Comparison of ENCODE assay signal across 22 cellular contexts in genomic region chr2:55029098-55029497, GRCh38. TPM values are rescaled to one million over a fixed set of nuclear protein-coding genes. Genes with fewer than 3 reads are reported as not detected.
DNase-seq lines count a peak whose midpoint lies in the region; ATAC-seq and TF ChIP-seq lines count a peak whose summit lies in the region.
"Had no signal": no experiment of that assay in that cellular context is flagged by ENCODE, and none has a peak within 500 bp of the region (broad histone marks: within the 10 kb centered on the region; RNA-seq: fewer than 3 reads in every experiment).

No MANE protein-coding gene starts in this region.

- no peaks in the 10 kb centered on the region for H3K27me3 ChIP-seq in CD4-positive, alpha-beta T cell (ENCODE audit: control insufficient read depth, insufficient read depth, low read length)
- H3K27me3 ChIP-seq in Karpas-422 (ENCODE audit: low read length) (no peaks in the 10 kb centered on the region), endodermal cell (ENCODE audit: control insufficient read depth, insufficient read depth, low read length, poor library complexity, severe bottlenecking) (no peaks in the 10 kb centered on the region), smooth muscle cell (ENCODE audit: low read depth) (no peaks in the 10 kb centered on the region), mammary epithelial cell (ENCODE audit: insufficient read depth, low read length) (no peaks in the 10 kb centered on the region)
- H3K27me3 ChIP-seq: MG63 had no signal

- H3K27ac ChIP-seq in CD4-positive, alpha-beta T cell (ENCODE audit: low read depth, low read length), result no peak overlapping the region
- H3K27ac ChIP-seq in Karpas-422 (ENCODE audit: low read length) (peak overlapping the region; percentile 87; the same call in 1 of the 2 replicates), endodermal cell (ENCODE audit: low read depth, low read length) (no peak overlapping the region), smooth muscle cell (ENCODE audit: low read depth) (peak overlapping the region; percentile 29), mammary epithelial cell (ENCODE audit: insufficient read depth, low read depth, low read length) (no peak overlapping the region)
- H3K27ac ChIP-seq: GM23248 had no signal

- H3K9me2 ChIP-seq in Karpas-422 (replicated peaks; ENCODE audit: insufficient read depth, low read length), result no peaks in the 10 kb centered on the region

- H3K4me3 Mint-ChIP-seq in CD4-positive, alpha-beta T cell, result no peak overlapping the region
- no peak overlapping the region for H3K4me3 Mint-ChIP-seq in endodermal cell

- DNase-seq in CD4-positive, alpha-beta T cell, result no peak
- DNase-seq in Karpas-422, result no peak
- DNase-seq in endodermal cell, result no peak
- no peak for DNase-seq in smooth muscle cell (lab: John Stamatoyannopoulos, UW; ENCODE audit: unreplicated experiment)
- no peak for DNase-seq in mammary epithelial cell
- no peak for DNase-seq in Right ventricle myocardium inferior (ENCODE audit: missing footprints)
- DNase-seq: Calu3; CD8-positive, alpha-beta memory T cell; DMS153; GM23248; MG63; NCI-H1417; NCI-H1694 treated with DMSO at 0.1 percent for 48 hours; NCI-H2081 treated with DMSO at 0.1 percent for 48 hours; NCI-H446; NCI-H526 treated with DMSO at 0.1 percent for 48 hours; OCI-M1; RPMI8226; SHP77 treated with DMSO at 0.1 percent for 48 hours had no signal

- H3F3A ChIP-seq in smooth muscle cell (ENCODE audit: low read depth), result peaks cover 26% of the 10 kb centered on the region

- dilution Hi-C loops in mammary epithelial cell (cut with HindIII; ENCODE audit: low sequenced_read_pairs), result loop anchor here (5.0 kb wide), 1 partner anchor 143 kb away; no protein-coding TSS in a partner anchor

- H3K79me2 ChIP-seq in Karpas-422 (ENCODE audit: low read length) (peaks cover 99% of the 10 kb centered on the region), smooth muscle cell (ENCODE audit: low read depth) (peaks cover 100% of the 10 kb centered on the region), mammary epithelial cell (ENCODE audit: insufficient read depth, low read length) (peaks cover 100% of the 10 kb centered on the region)

- intact Hi-C loops in CD4-positive, alpha-beta T cell (cut with DNase I, micrococcal nuclease), result no loop called here
- intact Hi-C loops in mammary epithelial cell (cut with micrococcal nuclease), result no loop called here
- intact Hi-C loops in Right ventricle myocardium inferior (cut with DNase I), result no loop called here

- peak overlapping the region; percentile 71 for H3K4me2 ChIP-seq in Karpas-422 (ENCODE audit: low read depth, low read length, poor library complexity, severe bottlenecking)
- no peak overlapping the region for H3K4me2 ChIP-seq in smooth muscle cell
- H3K4me2 ChIP-seq in mammary epithelial cell (ENCODE audit: insufficient read depth, low read depth, low read length), result no peak overlapping the region

- POLR2A ChIA-PET in CD4-positive, alpha-beta T cell (lab: Charles Lee), result interaction anchor here (1.5 to 3.2 kb wide), 3 partner anchors 19 to 21 kb away, joined by 4 to 21 read pairs (median 5); partner anchors contain the start of gene RTN4

- no TSS peak for BruUV-seq in mammary epithelial cell (replicated peaks; lab: Mats Ljungman, UMichigan)

- H3K4me1 Mint-ChIP-seq in CD4-positive, alpha-beta T cell (ENCODE audit: low read depth), result peaks cover 36% of the 10 kb centered on the region
- peaks cover 15% of the 10 kb centered on the region for H3K4me1 Mint-ChIP-seq in endodermal cell

- in situ Hi-C loops in mammary epithelial cell (cut with MboI; ENCODE audit: low sequenced_read_pairs in 2 of 2), result no loop called here

- CTCF ChIA-PET in CD4-positive, alpha-beta T cell (lab: Charles Lee), result no interaction called here
- CTCF ChIA-PET in mammary epithelial cell (lab: Charles Lee; ENCODE audit: low non-redundant PET), result no interaction called here

- H3K36me3 ChIP-seq in Karpas-422 (ENCODE audit: insufficient read depth, low read length) (no peaks in the 10 kb centered on the region), endodermal cell (ENCODE audit: control insufficient read depth, insufficient read depth, low read length) (peaks cover 26% of the 10 kb centered on the region), smooth muscle cell (ENCODE audit: low read depth) (no peaks in the 10 kb centered on the region), mammary epithelial cell (ENCODE audit: insufficient read depth, low read length) (peaks cover 4% of the 10 kb centered on the region)

- H3K4me1 ChIP-seq in Karpas-422 (ENCODE audit: low read length) (peaks cover 87% of the 10 kb centered on the region), endodermal cell (ENCODE audit: control insufficient read depth, insufficient read depth, low read length) (peaks cover 7% of the 10 kb centered on the region), smooth muscle cell (ENCODE audit: low read depth) (peaks cover 5% of the 10 kb centered on the region), mammary epithelial cell (ENCODE audit: insufficient read depth, low read length) (peaks cover 23% of the 10 kb centered on the region)

- no peak overlapping the region for H3K4me3 ChIP-seq in Karpas-422 (ENCODE audit: low read length)
- H3K4me3 ChIP-seq in endodermal cell (ENCODE audit: low read length), result no peak overlapping the region
- no peak overlapping the region for H3K4me3 ChIP-seq in smooth muscle cell
- no peak overlapping the region for H3K4me3 ChIP-seq in mammary epithelial cell (replicated peaks in 1 of 3; ENCODE audit: insufficient read depth in 1 of 3, low read depth in 2 of 3, low read length in 3 of 3)
- H3K4me3 ChIP-seq: GM23248, MG63, SK-N-MC had no signal

- no peak for ATAC-seq in CD4-positive, alpha-beta T cell (ENCODE audit: poor library complexity)
- no peak for ATAC-seq in Right ventricle myocardium inferior
- no peak for ATAC-seq in HG03039 (IDR thresholded peaks at IDR 0.05; ENCODE audit: unreplicated experiment)
- ATAC-seq: HCT116 had no signal

- H4K20me1 ChIP-seq in Karpas-422 (ENCODE audit: insufficient read depth, low read depth, low read length) (no peaks in the 10 kb centered on the region; the same call in 1 of the 2 replicates), smooth muscle cell (ENCODE audit: low read depth) (peaks cover 100% of the 10 kb centered on the region), mammary epithelial cell (ENCODE audit: insufficient read depth, low read length) (peaks cover 44% of the 10 kb centered on the region)

- H3K36me3 Mint-ChIP-seq in CD4-positive, alpha-beta T cell (ENCODE audit: low read depth), result no peaks in the 10 kb centered on the region
- H3K36me3 Mint-ChIP-seq in endodermal cell (ENCODE audit: low read depth), result peaks cover 3% of the 10 kb centered on the region
- H3K36me3 Mint-ChIP-seq: CD8-positive, alpha-beta memory T cell had no signal

- H3K9me3 ChIP-seq in CD4-positive, alpha-beta T cell (ENCODE audit: control insufficient read depth, low read length), result no peaks in the 10 kb centered on the region
- H3K9me3 ChIP-seq in Karpas-422 (ENCODE audit: low read length) (no peaks in the 10 kb centered on the region), endodermal cell (ENCODE audit: control insufficient read depth, low read length) (no peaks in the 10 kb centered on the region), smooth muscle cell (replicated peaks; ENCODE audit: low read depth) (no peaks in the 10 kb centered on the region), mammary epithelial cell (replicated peaks; ENCODE audit: insufficient read depth, low read length) (no peaks in the 10 kb centered on the region)
- H3K9me3 ChIP-seq: MG63 had no signal

- TF ChIP-seq CTCF in CD4-positive, alpha-beta T cell (IDR thresholded peaks at IDR 0.05), result no peak
- TF ChIP-seq CTCF in endodermal cell (conservative IDR thresholded peaks at IDR 0.05) (no peak), smooth muscle cell (IDR thresholded peaks at IDR 0.05; ENCODE audit: borderline replicate concordance, insufficient read depth, poor library complexity, severe bottlenecking) (no peak), mammary epithelial cell (conservative IDR thresholded peaks at IDR 0.05 in 1 of 2, IDR thresholded peaks at IDR 0.05 in 1 of 2; ENCODE audit: extremely low read depth in 1 of 2, insufficient read depth in 1 of 2, low read depth in 1 of 2, low read length in 2 of 2) (no peak)

- H3K27me3 Mint-ChIP-seq in CD4-positive, alpha-beta T cell, result no peaks in the 10 kb centered on the region
- no peaks in the 10 kb centered on the region for H3K27me3 Mint-ChIP-seq in endodermal cell (ENCODE audit: insufficient read depth)
- H3K27me3 Mint-ChIP-seq: CD8-positive, alpha-beta memory T cell had no signal

- peak overlapping the region; percentile 35 for H3K27ac Mint-ChIP-seq in CD4-positive, alpha-beta T cell
- H3K27ac Mint-ChIP-seq in endodermal cell, result peak overlapping the region; percentile 28

- no peaks in the 10 kb centered on the region for H3K9me3 Mint-ChIP-seq in CD4-positive, alpha-beta T cell
- H3K9me3 Mint-ChIP-seq in endodermal cell, result no peaks in the 10 kb centered on the region

- no peak overlapping the region for H3K9ac ChIP-seq in Karpas-422 (ENCODE audit: low read length)
- no peak overlapping the region for H3K9ac ChIP-seq in endodermal cell (ENCODE audit: extremely low read depth, low read length, poor library complexity, severe bottlenecking)
- H3K9ac ChIP-seq in smooth muscle cell (ENCODE audit: low read depth), result no peak overlapping the region
- H3K9ac ChIP-seq in mammary epithelial cell (ENCODE audit: insufficient read depth, low read length), result no peak overlapping the region
- H3K9ac ChIP-seq: GM23248 had no signal

- 100% methylated on average over 1 of the region's 1 CpG; no CpG with 5 or more reads in 1 of the 2 experiments for WGBS in endodermal cell (ENCODE audit: insufficient coverage in 1 of 2, insufficient read length in 1 of 2), 2 experiments
- WGBS in smooth muscle cell (ENCODE audit: low lambda C conversion rate), result 88% methylated on average over 1 of the region's 1 CpG
- WGBS in mammary epithelial cell (ENCODE audit: low coverage, missing lambda C conversion rate), result 56% methylated on average over 1 of the region's 1 CpG

- H2AFZ ChIP-seq in Karpas-422 (ENCODE audit: low read length) (no peak overlapping the region), smooth muscle cell (ENCODE audit: low read depth) (no peak overlapping the region), mammary epithelial cell (ENCODE audit: low read depth, low read length) (no peak overlapping the region)
- H2AFZ ChIP-seq: GM23248 had no signal

RNA-seq across cellular contexts. Expression of gene RTN4, which starts 21.2 kb away (rescaled TPM):
- total RNA-seq in CD4-positive, alpha-beta T cell, result 10 to 100 TPM; 84.9 to 85.7 TPM
- 72.3 and 109 TPM in 2 replicates for total RNA-seq in Karpas-422 (2014; rRNA removed; shearing (Covaris generic); ENCODE audit: low replicate concordance)
- total RNA-seq in endodermal cell (100 to 1,000 TPM; 180 to 225 TPM), smooth muscle cell (246 and 295 TPM in 2 replicates), mammary epithelial cell (100 to 1,000 TPM; 222 to 401 TPM), Right ventricle myocardium inferior (78.4 TPM)
- 248 TPM for polyA plus RNA-seq in endodermal cell (2013, experiment 1 of 2)
- 241 TPM for polyA plus RNA-seq in endodermal cell (2013, experiment 2 of 2)
- polyA plus RNA-seq in smooth muscle cell (335 and 371 TPM in 2 replicates), mammary epithelial cell (278 TPM)
- 718 TPM for polyA minus RNA-seq in mammary epithelial cell

Comparison
In these comparisons a context has a peak if more than half of its experiments do, and no peak if none do; other contexts are left out.
1. H3K27ac ChIP-seq: peak in Karpas-422 (single experiment) and smooth muscle cell (single experiment); none in CD4-positive, alpha-beta T cell (single experiment), endodermal cell (single experiment) and mammary epithelial cell (single experiment).